Comparison of ENCODE assay signal across 11 cellular contexts in the genomic region with DNA sequence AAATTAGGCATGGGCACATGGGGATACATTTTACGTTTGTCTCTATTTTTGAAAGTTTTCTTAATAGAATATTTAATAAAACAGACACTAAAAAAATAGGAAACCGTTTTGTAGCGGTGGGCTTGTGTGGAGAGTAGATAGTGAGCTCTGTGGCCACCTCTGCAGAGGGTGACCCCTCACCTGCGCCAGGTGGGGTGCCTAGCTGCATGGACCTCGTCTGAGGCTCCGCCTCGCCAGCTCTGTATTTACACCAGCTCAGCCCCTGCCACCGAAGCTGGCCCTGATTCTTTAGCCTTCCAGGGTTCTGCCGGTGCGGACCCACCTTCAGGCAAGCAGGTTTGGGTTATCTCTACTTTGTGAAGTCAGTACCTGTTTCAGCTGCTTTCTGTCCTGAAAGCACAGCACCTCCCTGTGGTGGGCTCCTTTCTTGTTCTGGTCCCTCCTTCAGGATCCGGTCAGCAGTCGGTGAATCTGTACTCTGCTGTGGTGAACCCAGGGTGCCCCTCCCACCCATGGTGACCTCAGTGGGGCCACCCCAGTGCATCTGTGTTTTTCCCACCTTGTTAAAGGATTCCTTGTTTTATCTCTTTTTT.
DNase-seq lines count a peak whose midpoint lies in the region; ATAC-seq and TF ChIP-seq lines count a peak whose summit lies in the region.
"Had no signal": no experiment of that assay in that cellular context is flagged by ENCODE, and none has a peak within 500 bp of the region (broad histone marks: within the 10 kb centered on the region; RNA-seq: fewer than 3 reads in every experiment).

No MANE protein-coding gene starts in this region.

- no peaks in the 10 kb centered on the region for H4K20me1 ChIP-seq in GM23248 (ENCODE audit: insufficient read depth)

- no peak for TF ChIP-seq CTCF in CD8-positive, alpha-beta T cell (IDR thresholded peaks at IDR 0.05)

- no peaks in the 10 kb centered on the region for H3F3A ChIP-seq in GM23248 (ENCODE audit: insufficient read depth)

- no peak overlapping the region for H3K4me3 ChIP-seq in CD8-positive, alpha-beta T cell (ENCODE audit: low read depth, low read length)
- H3K4me3 ChIP-seq in GM23248 = no peak overlapping the region
- no peak overlapping the region for H3K4me3 ChIP-seq in naive thymus-derived CD4-positive, alpha-beta T cell (ENCODE audit: low read length)

- peaks cover 81% of the 10 kb centered on the region for H3K36me3 Mint-ChIP-seq in CD8-positive, alpha-beta T cell
- peaks cover 24% of the 10 kb centered on the region for H3K36me3 Mint-ChIP-seq in memory B cell
- peaks cover 19 to 54% (median 41%) of the 10 kb centered on the region in 5 donors for H3K36me3 Mint-ChIP-seq in naive thymus-derived CD4-positive, alpha-beta T cell

- H3K4me2 ChIP-seq in GM23248 (ENCODE audit: unreplicated experiment) = no peak overlapping the region

- no peak for DNase-seq in CD8-positive, alpha-beta T cell
- DNase-seq in GM23248 = peak; percentile 5
- DNase-seq in amniotic epithelial cell (ENCODE audit: low read depth) = peak; percentile 13
- peak in 1 of 2 donors; percentile 14 for DNase-seq in memory B cell (ENCODE audit: low spot score in 2 of 2)
- DNase-seq in putamen (ENCODE audit: low spot score) = no peak
- no peak for DNase-seq in naive thymus-derived CD4-positive, alpha-beta T cell
- DNase-seq in stimulated activated CD4-positive, alpha-beta T cell treated with anti-CD3 and anti-CD28 coated beads, Interleukin-12 subunit alpha, Interleukin-12 subunit beta, amount 100 ng/mL, for 4 hours = no peak
- DNase-seq: CD4-positive, alpha-beta memory T cell; hypothalamus had no signal

- H3K9me3 Mint-ChIP-seq in CD8-positive, alpha-beta T cell = peaks cover 3% of the 10 kb centered on the region
- peaks cover 7% of the 10 kb centered on the region for H3K9me3 Mint-ChIP-seq in memory B cell
- peaks cover 0 to 10% (median 3%) of the 10 kb centered on the region in 11 donors for H3K9me3 Mint-ChIP-seq in naive thymus-derived CD4-positive, alpha-beta T cell

- no peak overlapping the region for H2AFZ ChIP-seq in GM23248

- H3K27me3 ChIP-seq in CD8-positive, alpha-beta T cell (ENCODE audit: insufficient read depth, low read length) = no peaks in the 10 kb centered on the region
- H3K27me3 ChIP-seq in GM23248 (replicated peaks; ENCODE audit: insufficient read depth) = no peaks in the 10 kb centered on the region
- no peaks in the 10 kb centered on the region for H3K27me3 ChIP-seq in naive thymus-derived CD4-positive, alpha-beta T cell (ENCODE audit: control insufficient read depth in 2 of 2, insufficient read depth in 2 of 2, low read length in 2 of 2)

- POLR2A ChIA-PET in CD8-positive, alpha-beta T cell (lab: Charles Lee) = no interaction called here
- POLR2A ChIA-PET in naive thymus-derived CD4-positive, alpha-beta T cell (lab: Charles Lee) = no interaction called here

- 76% methylated on average over 12 of the region's 12 CpGs for WGBS in GM23248 (ENCODE audit: low coverage in 1 of 2, low lambda C conversion rate in 2 of 2, missing lambda C conversion rate in 2 of 2), 2 experiments

- intact Hi-C loops in CD8-positive, alpha-beta T cell (cut with DNase I, micrococcal nuclease) = loop anchor here (1.0 to 5.0 kb wide), 3 partner anchors 50 to 100 kb away; no protein-coding TSS in a partner anchor
- intact Hi-C loops in naive thymus-derived CD4-positive, alpha-beta T cell (cut with micrococcal nuclease) = loop anchor here (2.0 to 10.0 kb wide), 3 partner anchors 50 to 100 kb away; no protein-coding TSS in a partner anchor

- CTCF ChIA-PET in CD8-positive, alpha-beta T cell (lab: Charles Lee) = interaction anchor here (1.3 kb wide), 1 partner anchor 99 kb away, joined by 4 read pairs; no protein-coding TSS in a partner anchor
- CTCF ChIA-PET in naive thymus-derived CD4-positive, alpha-beta T cell (lab: Charles Lee) = interaction anchor here (0.9 kb wide), 1 partner anchor 51 kb away, joined by 3 read pairs; no protein-coding TSS in a partner anchor

- ATAC-seq in CD8-positive, alpha-beta T cell = no peak
- ATAC-seq in memory B cell (ENCODE audit: low read depth) (peak; percentile 42), HG02885 (IDR thresholded peaks at IDR 0.05; ENCODE audit: poor library complexity, unreplicated experiment) (no peak)
- ATAC-seq in naive thymus-derived CD4-positive, alpha-beta T cell = no peak

- H3K79me2 ChIP-seq in GM23248 (ENCODE audit: insufficient read depth) = no peaks in the 10 kb centered on the region; the same call in 1 of the 2 replicates

- no peak overlapping the region for H3K4me3 Mint-ChIP-seq in CD8-positive, alpha-beta T cell
- no peak overlapping the region for H3K4me3 Mint-ChIP-seq in memory B cell
- no peak overlapping the region for H3K4me3 Mint-ChIP-seq in naive thymus-derived CD4-positive, alpha-beta T cell
- H3K4me3 Mint-ChIP-seq: CD4-positive, alpha-beta memory T cell; T-helper 1 cell treated with Interleukin-12 subunit alpha and Interleukin-12 subunit beta and Interleukin-4 antibody, amounts not matched to agents 30 μg/mL and 1 μg/mL, for 36 hours had no signal

- no peaks in the 10 kb centered on the region for H3K9me3 ChIP-seq in CD8-positive, alpha-beta T cell (ENCODE audit: low read length)
- H3K9me3 ChIP-seq in GM23248 (ENCODE audit: low read depth) = no peaks in the 10 kb centered on the region
- no peaks in the 10 kb centered on the region for H3K9me3 ChIP-seq in naive thymus-derived CD4-positive, alpha-beta T cell (ENCODE audit: control insufficient read depth in 2 of 3, low read length in 3 of 3)

- no peaks in the 10 kb centered on the region for H3K4me1 ChIP-seq in CD8-positive, alpha-beta T cell (ENCODE audit: insufficient read depth, low read length)
- H3K4me1 ChIP-seq in GM23248 (ENCODE audit: insufficient read depth) = no peaks in the 10 kb centered on the region
- no peaks in the 10 kb centered on the region for H3K4me1 ChIP-seq in naive thymus-derived CD4-positive, alpha-beta T cell (ENCODE audit: control insufficient read depth in 2 of 2, insufficient read depth in 2 of 2, low read length in 2 of 2)

- H3K27me3 Mint-ChIP-seq in CD8-positive, alpha-beta T cell (ENCODE audit: low read depth) = no peaks in the 10 kb centered on the region
- H3K27me3 Mint-ChIP-seq in memory B cell = no peaks in the 10 kb centered on the region
- H3K27me3 Mint-ChIP-seq in naive thymus-derived CD4-positive, alpha-beta T cell = no peaks in the 10 kb centered on the region
- H3K27me3 Mint-ChIP-seq: CD4-positive, alpha-beta memory T cell had no signal

- H3K27ac ChIP-seq in CD8-positive, alpha-beta T cell (ENCODE audit: low read depth, low read length) = no peak overlapping the region
- H3K27ac ChIP-seq in GM23248 = no peak overlapping the region
- no peak overlapping the region for H3K27ac ChIP-seq in naive thymus-derived CD4-positive, alpha-beta T cell (ENCODE audit: low read depth, low read length)

- no peak overlapping the region for H3K9ac ChIP-seq in GM23248

- H3K36me3 ChIP-seq in CD8-positive, alpha-beta T cell (ENCODE audit: insufficient read depth, low read length) = peaks cover 38% of the 10 kb centered on the region
- H3K36me3 ChIP-seq in GM23248 (ENCODE audit: low read depth) = peaks cover 1% of the 10 kb centered on the region; the same call in 1 of the 2 replicates
- H3K36me3 ChIP-seq in naive thymus-derived CD4-positive, alpha-beta T cell (ENCODE audit: control insufficient read depth in 2 of 3, insufficient read depth in 3 of 3, low read length in 3 of 3) = peaks cover 10 to 80% (median 16%) of the 10 kb centered on the region in 3 experiments

- no peaks in the 10 kb centered on the region for H3K9me2 ChIP-seq in GM23248 (ENCODE audit: insufficient read depth)

- in situ Hi-C loops in GM23248 (cut with MboI) = no loop called here

- peaks cover 1% of the 10 kb centered on the region for H3K4me1 Mint-ChIP-seq in CD8-positive, alpha-beta T cell (ENCODE audit: low read depth)
- peaks cover 2% of the 10 kb centered on the region for H3K4me1 Mint-ChIP-seq in memory B cell
- H3K4me1 Mint-ChIP-seq in naive thymus-derived CD4-positive, alpha-beta T cell = peaks cover 0 to 18% (median 11%) of the 10 kb centered on the region in 7 donors

- peak overlapping the region; percentile 29 for H3K27ac Mint-ChIP-seq in CD8-positive, alpha-beta T cell
- peak overlapping the region; percentile 70 for H3K27ac Mint-ChIP-seq in memory B cell
- peak overlapping the region in 2 of 9 donors; percentile 32 to 42 for H3K27ac Mint-ChIP-seq in naive thymus-derived CD4-positive, alpha-beta T cell
- H3K27ac Mint-ChIP-seq: T-helper 1 cell treated with Interleukin-12 subunit alpha and Interleukin-12 subunit beta and Interleukin-4 antibody, amounts not matched to agents 30 μg/mL and 1 μg/mL, for 36 hours had no signal

Comparison
In these comparisons a context has a peak if more than half of its experiments do, and no peak if none do; other contexts are left out.
1. DNase-seq: peak in GM23248 (single experiment) and amniotic epithelial cell (single experiment); none in CD8-positive, alpha-beta T cell (0 of 7), putamen (single experiment), naive thymus-derived CD4-positive, alpha-beta T cell (0 of 9) and stimulated activated CD4-positive, alpha-beta T cell treated with anti-CD3 and anti-CD28 coated beads, Interleukin-12 subunit alpha, Interleukin-12 subunit beta, amount 100 ng/mL, for 4 hours (single experiment).